Comparison of ENCODE assay signal across 21 cellular contexts in the genomic region with DNA sequence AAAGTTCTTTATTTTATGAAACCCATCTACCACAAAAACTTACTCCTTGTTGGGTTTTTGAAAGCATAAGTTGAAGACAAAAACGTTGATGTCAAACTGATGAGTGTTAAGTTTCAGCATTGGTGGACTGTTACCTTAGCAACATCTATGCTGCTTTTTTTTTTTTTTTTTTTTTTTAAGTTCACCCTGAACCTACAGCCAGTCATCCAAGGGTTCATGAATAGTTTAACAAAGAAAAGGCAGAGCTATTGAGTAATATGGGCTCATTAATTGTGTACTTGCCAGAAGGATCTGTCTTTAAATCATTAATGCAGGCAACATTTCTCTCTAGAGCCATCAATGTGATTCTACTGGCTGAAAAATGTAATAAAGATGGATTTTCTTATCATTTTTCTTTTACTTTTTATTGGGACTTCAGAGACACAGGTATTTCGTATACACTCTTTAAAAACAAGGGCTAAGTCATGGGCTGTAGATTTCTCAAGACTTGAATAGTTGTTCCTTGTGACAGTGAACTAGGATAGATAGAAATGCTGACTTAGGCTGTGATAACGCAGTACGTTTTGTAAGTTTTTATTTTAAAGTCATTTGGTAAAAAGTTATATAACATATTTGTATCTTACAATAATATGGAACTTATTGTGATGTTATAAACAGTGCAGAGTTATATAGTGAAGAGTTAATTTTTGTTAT. TPM values are rescaled to one million over a fixed set of nuclear protein-coding genes. Genes with fewer than 3 reads are reported as not detected.
DNase-seq lines count a peak whose midpoint lies in the region; ATAC-seq, FAIRE-seq and TF ChIP-seq lines count a peak whose summit lies in the region.
"Had no signal": no experiment of that assay in that cellular context is flagged by ENCODE, and none has a peak within 500 bp of the region (broad histone marks: within the 10 kb centered on the region; RNA-seq: fewer than 3 reads in every experiment).

A gene with protein sequence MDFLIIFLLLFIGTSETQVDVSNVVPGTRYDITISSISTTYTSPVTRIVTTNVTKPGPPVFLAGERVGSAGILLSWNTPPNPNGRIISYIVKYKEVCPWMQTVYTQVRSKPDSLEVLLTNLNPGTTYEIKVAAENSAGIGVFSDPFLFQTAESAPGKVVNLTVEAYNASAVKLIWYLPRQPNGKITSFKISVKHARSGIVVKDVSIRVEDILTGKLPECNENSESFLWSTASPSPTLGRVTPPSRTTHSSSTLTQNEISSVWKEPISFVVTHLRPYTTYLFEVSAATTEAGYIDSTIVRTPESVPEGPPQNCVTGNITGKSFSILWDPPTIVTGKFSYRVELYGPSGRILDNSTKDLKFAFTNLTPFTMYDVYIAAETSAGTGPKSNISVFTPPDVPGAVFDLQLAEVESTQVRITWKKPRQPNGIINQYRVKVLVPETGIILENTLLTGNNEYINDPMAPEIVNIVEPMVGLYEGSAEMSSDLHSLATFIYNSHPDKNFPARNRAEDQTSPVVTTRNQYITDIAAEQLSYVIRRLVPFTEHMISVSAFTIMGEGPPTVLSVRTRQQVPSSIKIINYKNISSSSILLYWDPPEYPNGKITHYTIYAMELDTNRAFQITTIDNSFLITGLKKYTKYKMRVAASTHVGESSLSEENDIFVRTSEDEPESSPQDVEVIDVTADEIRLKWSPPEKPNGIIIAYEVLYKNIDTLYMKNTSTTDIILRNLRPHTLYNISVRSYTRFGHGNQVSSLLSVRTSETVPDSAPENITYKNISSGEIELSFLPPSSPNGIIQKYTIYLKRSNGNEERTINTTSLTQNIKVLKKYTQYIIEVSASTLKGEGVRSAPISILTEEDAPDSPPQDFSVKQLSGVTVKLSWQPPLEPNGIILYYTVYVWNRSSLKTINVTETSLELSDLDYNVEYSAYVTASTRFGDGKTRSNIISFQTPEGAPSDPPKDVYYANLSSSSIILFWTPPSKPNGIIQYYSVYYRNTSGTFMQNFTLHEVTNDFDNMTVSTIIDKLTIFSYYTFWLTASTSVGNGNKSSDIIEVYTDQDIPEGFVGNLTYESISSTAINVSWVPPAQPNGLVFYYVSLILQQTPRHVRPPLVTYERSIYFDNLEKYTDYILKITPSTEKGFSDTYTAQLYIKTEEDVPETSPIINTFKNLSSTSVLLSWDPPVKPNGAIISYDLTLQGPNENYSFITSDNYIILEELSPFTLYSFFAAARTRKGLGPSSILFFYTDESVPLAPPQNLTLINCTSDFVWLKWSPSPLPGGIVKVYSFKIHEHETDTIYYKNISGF (N-terminal part only) (plus strand): TSS at position 262 of the 693 bp plus-strand sequence. CDS start 111 bp downstream, at position 373.

- ATAC-seq in lower lobe of right lung (peak in 1 of 2 donors; percentile 42), aorta (ENCODE audit: low FRiP score) (peak; percentile 54)
- ATAC-seq: left colon had no signal

- H3K4me3 Mint-ChIP-seq in nephron progenitor cell: no peak within 1 kb of the TSS
- H3K4me3 Mint-ChIP-seq: activated CD4-positive, alpha-beta T cell treated with anti-CD3 and anti-CD28 coated beads, Interleukin-2, amount 10 ng/mL, durations not matched to agents 24 days and 14 days; dendritic cell treated with granulocyte-macrophage colony-stimulating factor and Interleukin-4, amounts not matched to agents 40 ng/mL and 50 ng/mL, for 4 days; stimulated activated naive CD8-positive, alpha-beta T cell treated with anti-CD3 and anti-CD28 coated beads, Interleukin-15, Interleukin-2, amounts not matched to agents 100 ng/mL and 50 ng/mL, for 24 hours had no signal

- H3K27ac ChIP-seq in right atrium auricular region: peak within 1 kb of the TSS in 1 of 2 donors; percentile 1
- no peak within 1 kb of the TSS for H3K27ac ChIP-seq in left ventricle myocardium inferior (replicated peaks)
- no peak within 1 kb of the TSS for H3K27ac ChIP-seq in epithelial cell of prostate
- H3K27ac ChIP-seq in lower lobe of right lung: no peak within 1 kb of the TSS
- H3K27ac ChIP-seq in aorta (ENCODE audit: low read depth in 1 of 2, low read length in 2 of 2): no peak within 1 kb of the TSS

- H3K36me3 ChIP-seq in right atrium auricular region: no peaks in the 10 kb centered on the region
- H3K36me3 ChIP-seq in left ventricle myocardium inferior: no peaks in the 10 kb centered on the region
- H3K36me3 ChIP-seq in lower lobe of right lung: no peaks in the 10 kb centered on the region
- no peaks in the 10 kb centered on the region for H3K36me3 ChIP-seq in aorta (ENCODE audit: control insufficient read depth in 1 of 2, insufficient read depth in 2 of 2, low read length in 1 of 2)

- H3K9me3 Mint-ChIP-seq in nephron progenitor cell: no peaks in the 10 kb centered on the region
- H3K9me3 Mint-ChIP-seq: activated CD4-positive, alpha-beta T cell treated with anti-CD3 and anti-CD28 coated beads, Interleukin-2, amount 10 ng/mL, durations not matched to agents 24 days and 14 days; dendritic cell treated with granulocyte-macrophage colony-stimulating factor and Interleukin-4, amounts not matched to agents 40 ng/mL and 50 ng/mL, for 4 days had no signal

- no peak for TF ChIP-seq POLR2A in H54 (IDR thresholded peaks at IDR 0.05; ENCODE audit: low read depth, low read length)

- TF ChIP-seq CTCF in right atrium auricular region (IDR thresholded peaks at IDR 0.05): no peak
- TF ChIP-seq CTCF in left ventricle myocardium inferior (IDR thresholded peaks at IDR 0.05; ENCODE audit: borderline replicate concordance): no peak
- TF ChIP-seq CTCF in lower lobe of right lung (IDR thresholded peaks at IDR 0.05): no peak
- TF ChIP-seq CTCF in nephron progenitor cell (IDR thresholded peaks at IDR 0.05): no peak

- no peaks in the 10 kb centered on the region for H3K36me3 Mint-ChIP-seq in nephron progenitor cell (ENCODE audit: low read depth)

- no peaks in the 10 kb centered on the region for H3K9me3 ChIP-seq in right atrium auricular region
- peaks cover 10% of the 10 kb centered on the region for H3K9me3 ChIP-seq in left ventricle myocardium inferior (replicated peaks)
- H3K9me3 ChIP-seq in lower lobe of right lung: no peaks in the 10 kb centered on the region
- no peaks in the 10 kb centered on the region for H3K9me3 ChIP-seq in aorta (ENCODE audit: control insufficient read depth, low read length)

- H3K27me3 ChIP-seq in right atrium auricular region (no peaks in the 10 kb centered on the region), left ventricle myocardium inferior (ENCODE audit: low read depth) (no peaks in the 10 kb centered on the region), lower lobe of right lung (ENCODE audit: low read depth) (no peaks in the 10 kb centered on the region), aorta (ENCODE audit: control insufficient read depth in 1 of 2, insufficient read depth in 2 of 2, low read length in 1 of 2) (no peaks in the 10 kb centered on the region)

- intact Hi-C loops in left ventricle myocardium inferior (cut with micrococcal nuclease) (no loop called here), lower lobe of right lung (cut with DNase I) (no loop called here), aorta (cut with DNase I) (no loop called here)

- H3K4me3 ChIP-seq in right atrium auricular region: no peak within 1 kb of the TSS
- H3K4me3 ChIP-seq in left ventricle myocardium inferior: no peak within 1 kb of the TSS
- H3K4me3 ChIP-seq in lower lobe of right lung: peak within 1 kb of the TSS; percentile 28
- H3K4me3 ChIP-seq in aorta (ENCODE audit: low read length in 2 of 2): no peak within 1 kb of the TSS

- 63 to 68% methylated on average over 4 of the region's 4 CpGs for WGBS in aorta, 2 donors

- DNase-seq in right atrium auricular region (ENCODE audit: low spot score) (no peak), left ventricle myocardium inferior (no peak), epithelial cell of prostate (ENCODE audit: low read depth, low spot score) (peak; percentile 22), lower lobe of right lung (no peak), aorta (no peak), H54 (ENCODE audit: insufficient read length, low spot score) (no peak), nephron progenitor cell (no peak), hypothalamus (lab: John Stamatoyannopoulos, UW) (no peak)
- DNase-seq: activated CD4-positive, alpha-beta T cell treated with anti-CD3 and anti-CD28 coated beads, Interleukin-2, amount 10 ng/mL, durations not matched to agents 24 days and 14 days; activated CD8-positive, alpha-beta memory T cell treated with anti-CD3 and anti-CD28 coated beads, Interleukin-2, amount 50 U/mL, for 48 hours; erythroblast; left colon; NCI-H1105 treated with DMSO at 0.1 percent for 48 hours; RPMI8226; stimulated activated CD4-positive, alpha-beta T cell treated with anti-CD3 and anti-CD28 coated beads, Interleukin-15, amount 100 ng/mL, for 24 hours had no signal

- H3K4me1 ChIP-seq in right atrium auricular region: no peaks in the 10 kb centered on the region
- peaks cover 9% of the 10 kb centered on the region for H3K4me1 ChIP-seq in left ventricle myocardium inferior
- no peaks in the 10 kb centered on the region for H3K4me1 ChIP-seq in lower lobe of right lung
- peaks cover 2 to 3% of the 10 kb centered on the region in 2 donors for H3K4me1 ChIP-seq in aorta (ENCODE audit: control insufficient read depth in 1 of 2, insufficient read depth in 2 of 2, low read length in 2 of 2)

- FAIRE-seq in H54 (lab: Jason Lieb, UNC): no peak
- FAIRE-seq: TTC549 had no signal

- H3K27me3 Mint-ChIP-seq in nephron progenitor cell (ENCODE audit: low read depth, poor library complexity): no peaks in the 10 kb centered on the region
- H3K27me3 Mint-ChIP-seq: activated CD4-positive, alpha-beta T cell treated with anti-CD3 and anti-CD28 coated beads, Interleukin-2, amount 10 ng/mL, durations not matched to agents 24 days and 14 days; dendritic cell treated with granulocyte-macrophage colony-stimulating factor and Interleukin-4, amounts not matched to agents 40 ng/mL and 50 ng/mL, for 4 days; stimulated activated naive CD8-positive, alpha-beta T cell treated with anti-CD3 and anti-CD28 coated beads, Interleukin-15, Interleukin-2, amounts not matched to agents 100 ng/mL and 50 ng/mL, for 24 hours had no signal

- no peaks in the 10 kb centered on the region for H3K4me1 Mint-ChIP-seq in nephron progenitor cell
- H3K4me1 Mint-ChIP-seq: activated CD4-positive, alpha-beta T cell treated with anti-CD3 and anti-CD28 coated beads, Interleukin-2, amount 10 ng/mL, durations not matched to agents 24 days and 14 days had no signal

- no peak within 1 kb of the TSS for H3K27ac Mint-ChIP-seq in nephron progenitor cell
- H3K27ac Mint-ChIP-seq: activated CD4-positive, alpha-beta T cell treated with anti-CD3 and anti-CD28 coated beads, Interleukin-2, amount 10 ng/mL, durations not matched to agents 24 days and 14 days; dendritic cell treated with granulocyte-macrophage colony-stimulating factor and Interleukin-4, amounts not matched to agents 40 ng/mL and 50 ng/mL, for 4 days; stimulated activated naive CD8-positive, alpha-beta T cell treated with anti-CD3 and anti-CD28 coated beads, Interleukin-15, Interleukin-2, amounts not matched to agents 100 ng/mL and 50 ng/mL, for 24 hours had no signal

RNA-seq across cellular contexts. Expression of the gene that starts here (rescaled TPM):
- 10 to 100 TPM; 11.9 to 17.6 TPM for total RNA-seq in right atrium auricular region
- 0.27 TPM for total RNA-seq in left ventricle myocardium inferior
- 7.8 TPM for total RNA-seq in lower lobe of right lung
- total RNA-seq in aorta: 10 to 100 TPM in 1 of 2 donors, 1 to 10 TPM in 1; 2.2 to 10.3 TPM
- under 1 TPM in 1 of 2 donors, not detected in 1; 0.08 TPM for polyA plus RNA-seq in aorta
- total RNA-seq: activated CD4-positive, alpha-beta T cell treated with anti-CD3 and anti-CD28 coated beads, Interleukin-2, amount 10 ng/mL, durations not matched to agents 24 days and 14 days; Daoy; HT1080; left colon; pulmonary artery endothelial cell had no signal
